Comparison of ENCODE assay signal across 8 cellular contexts in genomic region chr1:234486858-234487830, GRCh38. TPM values are rescaled to one million over a fixed set of nuclear protein-coding genes. Genes with fewer than 3 reads are reported as not detected.
DNase-seq lines count a peak whose midpoint lies in the region; ATAC-seq, FAIRE-seq and TF ChIP-seq lines count a peak whose summit lies in the region.

No MANE protein-coding gene starts in this region.

- H3K4me1 ChIP-seq in naive thymus-derived CD4-positive, alpha-beta T cell (ENCODE audit: control insufficient read depth in 2 of 2, insufficient read depth in 2 of 2, low read length in 2 of 2) = peaks cover 0 to 20% of the 10 kb centered on the region in 2 donors

- peak overlapping the region in 9 of 10 donors; percentile 10 to 74 (median 57) for H3K4me3 Mint-ChIP-seq in naive thymus-derived CD4-positive, alpha-beta T cell

- H3K27ac Mint-ChIP-seq in naive thymus-derived CD4-positive, alpha-beta T cell = peak overlapping the region; percentile 18 to 85 (median 79)

- ATAC-seq in SK-N-SH treated with all-trans-retinoic acid at 6 μM for 48 hours (peak; percentile 92), GM18498 (IDR thresholded peaks at IDR 0.05; ENCODE audit: unreplicated experiment) (no peak), HG02870 (IDR thresholded peaks at IDR 0.05; ENCODE audit: unreplicated experiment) (no peak)
- ATAC-seq in naive thymus-derived CD4-positive, alpha-beta T cell = peak; percentile 80

- CTCF ChIA-PET in naive thymus-derived CD4-positive, alpha-beta T cell (lab: Charles Lee) = interaction anchor here (0.5 to 1.9 kb wide), 11 partner anchors 9 to 1291 kb away, joined by 3 to 7 read pairs (median 3); no protein-coding TSS in a partner anchor

- no peaks in the 10 kb centered on the region for H3K36me3 Mint-ChIP-seq in naive thymus-derived CD4-positive, alpha-beta T cell

- no peak overlapping the region for H3K27ac ChIP-seq in naive thymus-derived CD4-positive, alpha-beta T cell (ENCODE audit: low read depth, low read length)

- no peaks in the 10 kb centered on the region for H3K36me3 ChIP-seq in naive thymus-derived CD4-positive, alpha-beta T cell (ENCODE audit: control insufficient read depth in 2 of 3, insufficient read depth in 3 of 3, low read length in 3 of 3)

- no peaks in the 10 kb centered on the region for H3K27me3 ChIP-seq in naive thymus-derived CD4-positive, alpha-beta T cell (ENCODE audit: control insufficient read depth in 2 of 2, insufficient read depth in 2 of 2, low read length in 2 of 2)

- intact Hi-C loops in naive thymus-derived CD4-positive, alpha-beta T cell (cut with micrococcal nuclease) = loop anchor here (1.0 to 5.0 kb wide), 8 partner anchors 9 to 930 kb away; partner anchors contain the start of gene RBM34 (in 1 of the 2)

- POLR2A ChIA-PET in naive thymus-derived CD4-positive, alpha-beta T cell (lab: Charles Lee) = interaction anchor here (0.5 to 1.7 kb wide), 8 partner anchors 9 to 618 kb away, joined by 3 to 8 read pairs (median 4); no protein-coding TSS in a partner anchor

- H3K4me3 ChIP-seq in naive thymus-derived CD4-positive, alpha-beta T cell (ENCODE audit: low read length) = no peak overlapping the region

- peaks cover 20 to 42% (median 35%) of the 10 kb centered on the region in 7 donors for H3K4me1 Mint-ChIP-seq in naive thymus-derived CD4-positive, alpha-beta T cell

- H3K27me3 Mint-ChIP-seq in naive thymus-derived CD4-positive, alpha-beta T cell = peaks cover 0 to 18% (median 6%) of the 10 kb centered on the region in 5 donors

- DNase-seq in DMS53 (lab: John Stamatoyannopoulos, UW) = peak; percentile 60
- peak; percentile 35 for DNase-seq in HS-5 (ENCODE audit: low read depth)
- peak in 6 of 9 donors; percentile 17 to 60 (median 44) for DNase-seq in naive thymus-derived CD4-positive, alpha-beta T cell
- DNase-seq in NCI-H526 (lab: John Stamatoyannopoulos, UW) = no peak

- H3K9me3 Mint-ChIP-seq in naive thymus-derived CD4-positive, alpha-beta T cell = no peaks in the 10 kb centered on the region

- peak; percentile 15 for FAIRE-seq in endometrium (lab: Jason Lieb, UNC)

- no peaks in the 10 kb centered on the region for H3K9me3 ChIP-seq in naive thymus-derived CD4-positive, alpha-beta T cell (ENCODE audit: control insufficient read depth in 2 of 3, low read length in 3 of 3)

TF ChIP-seq in SK-N-SH treated with all-trans-retinoic acid at 6 μM for 48 hours, 23 proteins besides CTCF, POLR2A, EP300 and RAD21:
- no peak for TF ChIP-seq ZNF565 (CRISPR knock-in tag; conservative IDR thresholded peaks at IDR 0.05; ENCODE audit: low read depth)
- TF ChIP-seq RARB (CRISPR knock-in tag; IDR thresholded peaks at IDR 0.05) = no peak
- no peak for TF ChIP-seq ZFP3 (CRISPR knock-in tag; IDR thresholded peaks at IDR 0.05)
- no peak for TF ChIP-seq PATZ1 (CRISPR knock-in tag; IDR thresholded peaks at IDR 0.05; ENCODE audit: borderline replicate concordance)
- TF ChIP-seq PPARA (CRISPR knock-in tag; IDR thresholded peaks at IDR 0.05; ENCODE audit: borderline replicate concordance) = no peak
- no peak for TF ChIP-seq BACH2 (CRISPR knock-in tag; IDR thresholded peaks at IDR 0.05; ENCODE audit: borderline replicate concordance)
- TF ChIP-seq ARNTL (CRISPR knock-in tag; IDR thresholded peaks at IDR 0.05; ENCODE audit: borderline replicate concordance, low read depth) = no peak
- no peak for TF ChIP-seq ZNF8 (CRISPR knock-in tag; IDR thresholded peaks at IDR 0.05)
- no peak for TF ChIP-seq CREB5 (CRISPR knock-in tag; IDR thresholded peaks at IDR 0.05; ENCODE audit: low read depth)
- TF ChIP-seq ISL1 (CRISPR knock-in tag; IDR thresholded peaks at IDR 0.05) = no peak
- no peak for TF ChIP-seq SNAI2 (CRISPR knock-in tag; IDR thresholded peaks at IDR 0.05)
- no peak for TF ChIP-seq CSRNP3 (CRISPR knock-in tag; IDR thresholded peaks at IDR 0.05)
- TF ChIP-seq ZFP30 (CRISPR knock-in tag; IDR thresholded peaks at IDR 0.05) = no peak
- TF ChIP-seq ZNF70 (CRISPR knock-in tag; IDR thresholded peaks at IDR 0.05) = no peak
- no peak for TF ChIP-seq CSDC2 (CRISPR knock-in tag; IDR thresholded peaks at IDR 0.05)
- no peak for TF ChIP-seq ESRRG (CRISPR knock-in tag; IDR thresholded peaks at IDR 0.05)
- no peak for TF ChIP-seq TCF4 (CRISPR knock-in tag; IDR thresholded peaks at IDR 0.05; ENCODE audit: borderline replicate concordance)
- TF ChIP-seq OSR1 (CRISPR knock-in tag; IDR thresholded peaks at IDR 0.05) = no peak

RNA-seq across cellular contexts. Expression of gene TARBP1, which starts 8.2 kb away (rescaled TPM):
- total RNA-seq in naive thymus-derived CD4-positive, alpha-beta T cell = 10 to 100 TPM; 45.8 to 49.6 (median 47.5) TPM
- polyA plus RNA-seq in naive thymus-derived CD4-positive, alpha-beta T cell = 10 to 100 TPM; 22.9 to 28.4 TPM

Comparison
In these comparisons a context has a peak if more than half of its experiments do, and no peak if none do; other contexts are left out.
1. DNase-seq: peak in DMS53 (single experiment), HS-5 (single experiment) and naive thymus-derived CD4-positive, alpha-beta T cell (6 of 9); none in NCI-H526 (0 of 2).
2. ATAC-seq: peak in SK-N-SH treated with all-trans-retinoic acid at 6 μM for 48 hours (single experiment) and naive thymus-derived CD4-positive, alpha-beta T cell (single experiment); none in GM18498 (single experiment) and HG02870 (single experiment).